ENCODE assay signal across 28 cellular contexts in the genomic region with DNA sequence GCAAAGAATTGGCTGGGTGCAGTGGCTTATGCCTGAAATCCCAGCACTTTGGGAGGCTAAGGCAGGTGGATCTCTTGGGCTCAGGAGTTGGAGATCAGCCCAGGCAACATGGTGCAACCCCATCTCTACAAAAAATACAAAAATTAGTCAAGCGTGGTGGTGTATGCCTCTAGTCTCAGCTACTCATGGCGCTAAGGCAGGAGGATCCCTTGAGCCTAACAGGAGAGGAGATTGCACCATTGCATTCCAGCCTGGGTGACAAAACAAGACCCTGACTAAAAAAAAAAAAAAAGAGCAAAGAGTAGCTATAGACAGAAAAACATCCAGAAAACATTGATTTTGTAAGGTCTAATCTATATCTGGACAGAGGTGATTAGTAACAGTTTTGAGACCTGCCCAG.
"Had no signal": no experiment of that assay in that cellular context is flagged by ENCODE, and none has a peak within 500 bp of the region (broad histone marks: within the 10 kb centered on the region; RNA-seq: fewer than 3 reads in every experiment).

No MANE protein-coding gene starts in this region.

- H3K9ac ChIP-seq: parathyroid adenoma had no signal

- DNase-seq: colonic mucosa; effector memory CD8-positive, alpha-beta T cell; head of caudate nucleus; kidney; left cardiac atrium; left lung; mesenchymal stem cell; mucosa of descending colon; naive B cell; sigmoid colon; spleen; stimulated activated CD4-positive, alpha-beta T cell treated with anti-CD3 and anti-CD28 coated beads, Interleukin-4, amount 100 ng/mL, for 4 hours; stimulated activated naive CD8-positive, alpha-beta T cell treated with anti-CD3 and anti-CD28 coated beads, Interleukin-15, Interleukin-2, amounts not matched to agents 100 U/mL and 50 U/mL, for 24 hours; substantia nigra; testis; transverse colon had no signal

- H3K27me3 Mint-ChIP-seq: central memory CD8-positive, alpha-beta T cell; dendritic cell treated with granulocyte-macrophage colony-stimulating factor and Interleukin-4, amounts not matched to agents 40 ng/mL and 50 ng/mL, for 4 days; effector memory CD8-positive, alpha-beta T cell; naive B cell; natural killer cell treated with Interleukin-12 subunit alpha and Interleukin-12 subunit beta and Interleukin-15 and Interleukin-18, amount 100 ng/mL, for 72 hours; progenitor cell of endocrine pancreas had no signal

- H3K4me1 Mint-ChIP-seq: naive B cell had no signal

- H3K36me3 ChIP-seq: colonic mucosa, esophagus muscularis mucosa, left lung, right atrium auricular region, sigmoid colon, spleen, transverse colon, vagina had no signal

- H3K4me3 ChIP-seq: colonic mucosa, esophagus muscularis mucosa, left lung, mucosa of descending colon, right atrium auricular region, sigmoid colon, skin epidermis, spleen, testis, transverse colon, vagina had no signal

- H3K4me1 ChIP-seq: colonic mucosa, left lung, parathyroid adenoma, sigmoid colon, testis had no signal

- H3K27ac Mint-ChIP-seq: dendritic cell treated with granulocyte-macrophage colony-stimulating factor and Interleukin-4, amounts not matched to agents 40 ng/mL and 50 ng/mL, for 4 days; effector memory CD8-positive, alpha-beta T cell; mesothelial cell of epicardium; naive B cell; natural killer cell treated with Interleukin-12 subunit alpha and Interleukin-12 subunit beta and Interleukin-15 and Interleukin-18, amount 100 ng/mL, for 72 hours; progenitor cell of endocrine pancreas; stimulated activated memory B cell treated with anti-CD40 and anti-IgM and Interleukin-4, amounts not matched to agents 10 μg/mL and 1 μg/mL and 100 μg/mL, for 72 hours had no signal

- H3K27ac ChIP-seq: colonic mucosa, esophagus muscularis mucosa, left lung, parathyroid adenoma, right atrium auricular region, sigmoid colon, skin epidermis, spleen, testis, transverse colon, vagina had no signal

- H3K27me3 ChIP-seq: colonic mucosa, esophagus muscularis mucosa, left lung, right atrium auricular region, sigmoid colon, spleen, testis, transverse colon, vagina had no signal

- H3K4me3 Mint-ChIP-seq: central memory CD8-positive, alpha-beta T cell; dendritic cell treated with granulocyte-macrophage colony-stimulating factor and Interleukin-4, amounts not matched to agents 40 ng/mL and 50 ng/mL, for 4 days; effector memory CD8-positive, alpha-beta T cell; mesothelial cell of epicardium; naive B cell; natural killer cell treated with Interleukin-12 subunit alpha and Interleukin-12 subunit beta and Interleukin-15 and Interleukin-18, amount 100 ng/mL, for 72 hours; neural crest cell; stimulated activated memory B cell treated with anti-CD40 and anti-IgM and Interleukin-4, amounts not matched to agents 10 μg/mL and 1 μg/mL and 100 μg/mL, for 72 hours had no signal

- H3K9me3 Mint-ChIP-seq: central memory CD8-positive, alpha-beta T cell; dendritic cell treated with granulocyte-macrophage colony-stimulating factor and Interleukin-4, amounts not matched to agents 40 ng/mL and 50 ng/mL, for 4 days; mesothelial cell of epicardium had no signal

- H2AFZ ChIP-seq: parathyroid adenoma had no signal

- H3K9me3 ChIP-seq: colonic mucosa, esophagus muscularis mucosa, left lung, mucosa of descending colon, right atrium auricular region, sigmoid colon, spleen, testis, transverse colon, vagina had no signal

- ATAC-seq: effector memory CD8-positive, alpha-beta T cell; left cardiac atrium; left lung; mucosa of descending colon; natural killer cell treated with Interleukin-12 subunit alpha and Interleukin-12 subunit beta and Interleukin-15 and Interleukin-18, amount 100 ng/mL, for 72 hours; stimulated activated memory B cell treated with anti-CD40 and anti-IgM and Interleukin-4, amounts not matched to agents 10 μg/mL and 1 μg/mL and 100 μg/mL, for 72 hours; stimulated activated naive CD8-positive, alpha-beta T cell treated with anti-CD3 and anti-CD28 coated beads, Interleukin-15, Interleukin-2, amounts not matched to agents 100 U/mL and 50 U/mL, for 24 hours had no signal

- H3K36me3 Mint-ChIP-seq: naive B cell had no signal
